Comparison of ENCODE assay signal across 21 cellular contexts in the genomic region with DNA sequence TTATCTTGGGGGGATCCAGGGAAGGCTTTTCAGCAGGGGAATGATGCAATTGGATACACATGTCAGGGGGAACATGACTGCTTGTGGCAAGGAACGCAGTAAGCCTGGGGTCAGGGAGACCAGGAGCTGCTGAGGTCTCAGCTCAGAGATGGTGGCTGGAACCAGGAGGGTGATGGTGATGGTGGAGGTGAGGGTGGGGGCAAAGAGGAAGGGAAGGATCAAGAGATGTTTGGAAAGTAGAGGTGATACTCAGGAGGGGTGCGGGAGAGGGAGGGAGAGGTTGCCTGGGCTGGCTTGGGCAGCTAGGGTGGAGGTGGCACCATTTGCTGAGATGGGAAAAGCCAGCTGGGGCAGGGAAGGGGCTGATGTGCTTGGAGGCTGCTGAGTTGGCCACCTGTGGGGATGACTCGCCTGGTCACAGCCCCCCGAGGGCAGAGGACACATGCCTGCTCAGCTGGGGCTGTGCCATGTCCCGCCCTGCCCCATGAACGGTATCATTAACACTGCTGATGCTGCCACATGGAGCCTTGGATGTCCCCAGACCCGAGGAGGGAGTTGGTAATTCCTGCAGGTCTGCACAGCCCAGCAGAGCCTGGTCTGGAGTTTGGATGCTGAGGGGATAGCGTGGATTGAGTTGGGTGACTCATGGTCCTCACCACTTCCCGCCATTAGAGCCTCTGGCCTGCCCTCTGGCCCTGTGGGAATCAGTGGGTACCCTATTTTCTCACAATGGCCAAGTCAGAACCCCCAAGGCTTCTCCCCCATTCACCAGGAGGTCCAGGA. TPM values are rescaled to one million over a fixed set of nuclear protein-coding genes. Genes with fewer than 3 reads are reported as not detected.
A peak's percentile ranks its signal among the peaks of the same experiment; 100 is the strongest.
DNase-seq lines count a peak whose midpoint lies in the region; ATAC-seq, FAIRE-seq and TF ChIP-seq lines count a peak whose summit lies in the region.
"Had no signal": no experiment of that assay in that cellular context is flagged by ENCODE, and none has a peak within 500 bp of the region (broad histone marks: within the 10 kb centered on the region; RNA-seq: fewer than 3 reads in every experiment).

No MANE protein-coding gene starts in this region.

- FAIRE-seq in bronchial epithelial cell (lab: Jason Lieb, UNC), result peak; percentile 72
- FAIRE-seq: A204.1 had no signal

- H3K9me3 Mint-ChIP-seq in activated CD8-positive, alpha-beta memory T cell treated with anti-CD3 and anti-CD28 coated beads, Interleukin-2, amount 10 ng/mL, durations not matched to agents 7 days and 5 days (ENCODE audit: low read depth), result no peaks in the 10 kb centered on the region
- no peaks in the 10 kb centered on the region for H3K9me3 Mint-ChIP-seq in endothelial cell (ENCODE audit: unreplicated experiment)
- H3K9me3 Mint-ChIP-seq: activated T-helper 17 cell treated with anti-CD3 and anti-CD28 coated beads, Interleukin-2, amount 50 U/mL, for 72 hours had no signal

- no peak overlapping the region for H3K4me3 ChIP-seq in bronchial epithelial cell (ENCODE audit: low read depth, low read length)
- H3K4me3 ChIP-seq: ascending aorta, tibial artery had no signal

- no peak for ATAC-seq in activated CD8-positive, alpha-beta memory T cell treated with anti-CD3 and anti-CD28 coated beads, Interleukin-2, amount 10 ng/mL, durations not matched to agents 7 days and 5 days

- no peaks in the 10 kb centered on the region for H3K27me3 ChIP-seq in bronchial epithelial cell (ENCODE audit: control insufficient read depth, insufficient read depth, low read length)
- H3K27me3 ChIP-seq: ascending aorta had no signal

- TF ChIP-seq CTCF in bronchial epithelial cell (IDR thresholded peaks at IDR 0.05; ENCODE audit: insufficient read depth, low read length, severe bottlenecking) (no peak), endothelial cell (IDR thresholded peaks at IDR 0.05; ENCODE audit: unreplicated experiment) (no peak)

- peaks cover 18% of the 10 kb centered on the region for H3K27me3 Mint-ChIP-seq in activated CD8-positive, alpha-beta memory T cell treated with anti-CD3 and anti-CD28 coated beads, Interleukin-2, amount 10 ng/mL, durations not matched to agents 7 days and 5 days
- peaks cover 2% of the 10 kb centered on the region for H3K27me3 Mint-ChIP-seq in endothelial cell (ENCODE audit: unreplicated experiment)
- H3K27me3 Mint-ChIP-seq: CD4-positive, CD25-positive, alpha-beta regulatory T cell had no signal

- CTCF ChIA-PET in activated CD8-positive, alpha-beta memory T cell treated with anti-CD3 and anti-CD28 coated beads, Interleukin-2, amount 10 ng/mL, durations not matched to agents 7 days and 5 days (lab: Charles Lee), result interaction anchor here (0.8 kb wide), 1 partner anchor 73 kb away, joined by 3 read pairs; no protein-coding TSS in a partner anchor

- no peaks in the 10 kb centered on the region for H3K36me3 Mint-ChIP-seq in activated CD8-positive, alpha-beta memory T cell treated with anti-CD3 and anti-CD28 coated beads, Interleukin-2, amount 10 ng/mL, durations not matched to agents 7 days and 5 days
- no peaks in the 10 kb centered on the region for H3K36me3 Mint-ChIP-seq in endothelial cell (ENCODE audit: low read depth, unreplicated experiment)
- H3K36me3 Mint-ChIP-seq: CD4-positive, CD25-positive, alpha-beta regulatory T cell had no signal

- H3K4me3 Mint-ChIP-seq in activated CD8-positive, alpha-beta memory T cell treated with anti-CD3 and anti-CD28 coated beads, Interleukin-2, amount 10 ng/mL, durations not matched to agents 7 days and 5 days, result no peak overlapping the region
- no peak overlapping the region for H3K4me3 Mint-ChIP-seq in endothelial cell (ENCODE audit: unreplicated experiment)
- H3K4me3 Mint-ChIP-seq: activated T-helper 17 cell treated with anti-CD3 and anti-CD28 coated beads, Interleukin-2, amount 50 U/mL, for 72 hours had no signal

- H3K27ac Mint-ChIP-seq in activated CD8-positive, alpha-beta memory T cell treated with anti-CD3 and anti-CD28 coated beads, Interleukin-2, amount 10 ng/mL, durations not matched to agents 7 days and 5 days, result no peak overlapping the region
- H3K27ac Mint-ChIP-seq in endothelial cell (ENCODE audit: unreplicated experiment), result no peak overlapping the region
- H3K27ac Mint-ChIP-seq: activated T-helper 17 cell treated with anti-CD3 and anti-CD28 coated beads, Interleukin-2, amount 50 U/mL, for 72 hours; CD4-positive, CD25-positive, alpha-beta regulatory T cell had no signal

- peaks cover 25% of the 10 kb centered on the region for H3K4me1 Mint-ChIP-seq in activated CD8-positive, alpha-beta memory T cell treated with anti-CD3 and anti-CD28 coated beads, Interleukin-2, amount 10 ng/mL, durations not matched to agents 7 days and 5 days
- no peaks in the 10 kb centered on the region for H3K4me1 Mint-ChIP-seq in endothelial cell (ENCODE audit: unreplicated experiment)

- no peaks in the 10 kb centered on the region for H3K36me3 ChIP-seq in bronchial epithelial cell (ENCODE audit: control insufficient read depth, insufficient read depth, low read length)
- H3K36me3 ChIP-seq: ascending aorta, tibial artery had no signal

- peak; percentile 49 for DNase-seq in activated CD8-positive, alpha-beta memory T cell treated with anti-CD3 and anti-CD28 coated beads for 24 hours
- no peak for DNase-seq in activated CD8-positive, alpha-beta memory T cell treated with anti-CD3 and anti-CD28 coated beads, Interleukin-2, amount 10 ng/mL, durations not matched to agents 7 days and 5 days
- DNase-seq in HS-27A (ENCODE audit: low read depth) (peak; percentile 62), bronchial epithelial cell (ENCODE audit: low read depth) (no peak), renal cortical epithelial cell (ENCODE audit: low read depth) (peak; percentile 50), hippocampal formation (lab: John Stamatoyannopoulos, UW) (no peak), endothelial cell (ENCODE audit: low spot score) (no peak)
- DNase-seq in activated CD4-positive, alpha-beta T cell treated with anti-CD3 and anti-CD28 coated beads for 4 hours, result no peak
- DNase-seq: CD4-positive, CD25-positive, alpha-beta regulatory T cell; DMS79 treated with DMSO at 0.1 percent for 48 hours; erythroblast; glutamatergic neuron; mesendoderm; NCI-H2081 treated with DMSO at 0.1 percent for 48 hours; occipital lobe; stimulated activated CD4-positive, alpha-beta T cell treated with anti-CD3 and anti-CD28 coated beads, Interleukin-4, amount 100 ng/mL, for 4 hours had no signal

RNA-seq across cellular contexts. Expression of a gene that starts 6.3 kb away (rescaled TPM):
- total RNA-seq in activated CD8-positive, alpha-beta memory T cell treated with anti-CD3 and anti-CD28 coated beads, Interleukin-2, amount 10 ng/mL, durations not matched to agents 7 days and 5 days, result not detected
- total RNA-seq in bronchial epithelial cell (11.8 and 32.8 TPM in 2 replicates), renal cortical epithelial cell (1.5 and 26.0 TPM in 2 replicates), endothelial cell (ENCODE audit: unreplicated experiment) (0.08 TPM)
- total RNA-seq: activated T-helper 17 cell treated with anti-CD3 and anti-CD28 coated beads, Interleukin-2, amount 50 U/mL, for 72 hours; ascending aorta; CD4-positive, CD25-positive, alpha-beta regulatory T cell; occipital lobe; T-helper 1 cell treated with Interleukin-12 subunit alpha and Interleukin-12 subunit beta and Interleukin-4 antibody, amounts not matched to agents 30 ng/mL and 1 ng/mL, for 36 hours had no signal

RNA-seq across cellular contexts. Expression of a gene that starts 50.2 kb away (rescaled TPM):
- total RNA-seq in activated CD8-positive, alpha-beta memory T cell treated with anti-CD3 and anti-CD28 coated beads, Interleukin-2, amount 10 ng/mL, durations not matched to agents 7 days and 5 days, result not detected
- 0.26 and 0.38 TPM in 2 replicates for total RNA-seq in bronchial epithelial cell
- 0.05 and 0.35 TPM in 2 replicates for total RNA-seq in renal cortical epithelial cell
- total RNA-seq in endothelial cell (ENCODE audit: unreplicated experiment), result not detected
- total RNA-seq: activated T-helper 17 cell treated with anti-CD3 and anti-CD28 coated beads, Interleukin-2, amount 50 U/mL, for 72 hours; ascending aorta; CD4-positive, CD25-positive, alpha-beta regulatory T cell; occipital lobe; T-helper 1 cell treated with Interleukin-12 subunit alpha and Interleukin-12 subunit beta and Interleukin-4 antibody, amounts not matched to agents 30 ng/mL and 1 ng/mL, for 36 hours had no signal

Comparison
In these comparisons a context has a peak if more than half of its experiments do, and no peak if none do; other contexts are left out.
1. DNase-seq: peak in activated CD8-positive, alpha-beta memory T cell treated with anti-CD3 and anti-CD28 coated beads for 24 hours (single experiment), HS-27A (single experiment) and renal cortical epithelial cell (single experiment); none in activated CD8-positive, alpha-beta memory T cell treated with anti-CD3 and anti-CD28 coated beads, Interleukin-2, amount 10 ng/mL, durations not matched to agents 7 days and 5 days (single experiment), bronchial epithelial cell (single experiment), hippocampal formation (0 of 2), activated CD4-positive, alpha-beta T cell treated with anti-CD3 and anti-CD28 coated beads for 4 hours (0 of 2) and endothelial cell (single experiment).